Comparison of ENCODE assay signal across 9 cellular contexts in the genomic region with DNA sequence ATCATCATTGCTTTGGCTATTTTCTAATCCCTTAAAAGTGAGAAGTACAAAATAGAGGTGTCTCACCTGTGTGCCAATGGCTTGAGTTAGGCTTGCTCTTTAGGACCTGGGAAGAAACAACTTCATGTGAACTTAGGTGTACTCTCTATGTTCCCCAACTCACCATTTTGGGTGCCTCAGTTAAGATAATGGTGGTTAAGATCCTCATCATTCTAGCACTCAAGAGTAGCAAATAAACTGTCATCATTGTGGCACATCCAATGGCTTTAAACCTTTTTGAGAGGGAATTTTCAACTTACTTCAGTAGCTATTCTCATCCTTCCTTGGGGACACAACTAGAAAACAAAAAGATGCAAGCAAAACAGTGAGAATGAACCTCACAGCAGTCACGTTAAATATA. TPM values are rescaled to one million over a fixed set of nuclear protein-coding genes. Genes with fewer than 3 reads are reported as not detected.
DNase-seq lines count a peak whose midpoint lies in the region; ATAC-seq and TF ChIP-seq lines count a peak whose summit lies in the region.
"Had no signal": no experiment of that assay in that cellular context is flagged by ENCODE, and none has a peak within 500 bp of the region (broad histone marks: within the 10 kb centered on the region; RNA-seq: fewer than 3 reads in every experiment).

No MANE protein-coding gene starts in this region.

- peak overlapping the region; percentile 99 for H3K27ac Mint-ChIP-seq in stimulated activated effector memory CD8-positive, alpha-beta T cell treated with anti-CD3 and anti-CD28 coated beads, Interleukin-12 subunit alpha, Interleukin-12 subunit beta, amount 100 ng/mL, for 72 hours

- peaks cover 49% of the 10 kb centered on the region for H4K20me1 ChIP-seq in SK-N-SH (ENCODE audit: insufficient read depth)

- H3K4me2 ChIP-seq in SK-N-SH: peak overlapping the region; percentile 78

- TF ChIP-seq EP300 in SK-N-SH (IDR thresholded peaks at IDR 0.05; ENCODE audit: borderline replicate concordance in 1 of 2, low read depth in 1 of 2, low read length in 1 of 2): no peak

- intact Hi-C loops in right cardiac atrium (cut with DNase I): no loop called here

- H3K27me3 ChIP-seq in SK-N-SH (ENCODE audit: insufficient read depth) (no peaks in the 10 kb centered on the region), WERI-Rb-1 (ENCODE audit: insufficient read depth, low read depth, severe bottlenecking) (no peaks in the 10 kb centered on the region), right cardiac atrium (ENCODE audit: control insufficient read depth, insufficient read depth) (no peaks in the 10 kb centered on the region)

- peaks cover 86% of the 10 kb centered on the region for H3K36me3 Mint-ChIP-seq in stimulated activated effector memory CD8-positive, alpha-beta T cell treated with anti-CD3 and anti-CD28 coated beads, Interleukin-12 subunit alpha, Interleukin-12 subunit beta, amount 100 ng/mL, for 72 hours

- peak overlapping the region; percentile 79 for H3K9ac ChIP-seq in SK-N-SH

- WGBS in SK-N-SH (ENCODE audit: low lambda C conversion rate): 0% methylated on average over 1 of the region's 1 CpG
- WGBS in right cardiac atrium: 37% methylated on average over 1 of the region's 1 CpG

- no peak for TF ChIP-seq CTCF in SK-N-SH (IDR thresholded peaks at IDR 0.05)
- no peak for TF ChIP-seq CTCF in WERI-Rb-1 (IDR thresholded peaks at IDR 0.05; ENCODE audit: low read depth, low read length)

- no peak for TF ChIP-seq RAD21 in SK-N-SH (IDR thresholded peaks at IDR 0.05; ENCODE audit: low read length)

- H3F3A ChIP-seq in SK-N-SH (replicated peaks; ENCODE audit: insufficient read depth): peaks cover 74% of the 10 kb centered on the region

- peaks cover 72% of the 10 kb centered on the region for H3K4me1 Mint-ChIP-seq in stimulated activated effector memory CD8-positive, alpha-beta T cell treated with anti-CD3 and anti-CD28 coated beads, Interleukin-12 subunit alpha, Interleukin-12 subunit beta, amount 100 ng/mL, for 72 hours

- DNase-seq in SK-N-SH (no peak), WERI-Rb-1 (no peak), right cardiac atrium (no peak), NCI-H2107 (lab: John Stamatoyannopoulos, UW) (no peak), DMS79 (lab: John Stamatoyannopoulos, UW) (no peak)
- DNase-seq in stimulated activated effector memory CD8-positive, alpha-beta T cell treated with anti-CD3 and anti-CD28 coated beads, Interleukin-12 subunit alpha, Interleukin-12 subunit beta, amount 100 ng/mL, for 72 hours (ENCODE audit: low spot score in 2 of 2): no peak

- peaks cover 35% of the 10 kb centered on the region for H3K79me2 ChIP-seq in SK-N-SH (ENCODE audit: insufficient read depth)

- H3K4me3 ChIP-seq in SK-N-SH (ENCODE audit: low read depth in 2 of 2, low read length in 1 of 2) (peak overlapping the region; percentile 82 to 90), WERI-Rb-1 (ENCODE audit: low read depth, low read length) (peak overlapping the region; percentile 96), right cardiac atrium (ENCODE audit: low read length) (peak overlapping the region; percentile 69)

- no peaks in the 10 kb centered on the region for H3K9me2 ChIP-seq in SK-N-SH

- ATAC-seq in SK-N-SH treated with all-trans-retinoic acid at 6 μM for 48 hours (no peak), right cardiac atrium (no peak), GM19328 (IDR thresholded peaks at IDR 0.05; ENCODE audit: unreplicated experiment) (no peak)
- ATAC-seq in stimulated activated effector memory CD8-positive, alpha-beta T cell treated with anti-CD3 and anti-CD28 coated beads, Interleukin-12 subunit alpha, Interleukin-12 subunit beta, amount 100 ng/mL, for 72 hours: no peak

- H3K4me1 ChIP-seq in SK-N-SH (ENCODE audit: control insufficient read depth in 1 of 2, insufficient read depth in 2 of 2, low read depth in 1 of 2, low read length in 1 of 2) (peaks cover 11 to 38% of the 10 kb centered on the region in 2 experiments; a peak in 3 of 4 replicates), right cardiac atrium (ENCODE audit: control insufficient read depth, insufficient read depth, low read length) (peaks cover 7% of the 10 kb centered on the region)

- POLR2A ChIA-PET in SK-N-SH (lab: Yijun Ruan, JAX): interaction anchor here (1.6 kb wide), 1 partner anchor 156 kb away, joined by 6 read pairs; the partner anchor contains the start of gene RC3H1

- CTCF ChIA-PET in SK-N-SH (lab: Yijun Ruan, JAX): interaction anchor here (1.2 kb wide), 1 partner anchor 71 kb away, joined by 3 read pairs; no protein-coding TSS in a partner anchor

- no peak overlapping the region; the same call in 1 of the 2 replicates for H2AFZ ChIP-seq in SK-N-SH (ENCODE audit: low read depth)

- H3K27ac ChIP-seq in SK-N-SH (ENCODE audit: low read depth in 2 of 2, low read length in 1 of 2): peak overlapping the region; percentile 74 to 94
- H3K27ac ChIP-seq in WERI-Rb-1: peak overlapping the region; percentile 83
- no peak overlapping the region for H3K27ac ChIP-seq in right cardiac atrium (ENCODE audit: low read length)

- peak overlapping the region; percentile 94 for H3K4me3 Mint-ChIP-seq in stimulated activated effector memory CD8-positive, alpha-beta T cell treated with anti-CD3 and anti-CD28 coated beads, Interleukin-12 subunit alpha, Interleukin-12 subunit beta, amount 100 ng/mL, for 72 hours

- H3K9me3 ChIP-seq in SK-N-SH: no peaks in the 10 kb centered on the region
- no peaks in the 10 kb centered on the region for H3K9me3 ChIP-seq in WERI-Rb-1 (ENCODE audit: severe bottlenecking)
- no peaks in the 10 kb centered on the region for H3K9me3 ChIP-seq in right cardiac atrium (ENCODE audit: control insufficient read depth, low read length)

- H3K36me3 ChIP-seq in SK-N-SH (replicated peaks in 1 of 2; ENCODE audit: control insufficient read depth in 1 of 2, insufficient read depth in 2 of 2, low read length in 1 of 2): peaks cover 59 to 62% of the 10 kb centered on the region in 2 experiments
- peaks cover 69% of the 10 kb centered on the region for H3K36me3 ChIP-seq in WERI-Rb-1

- H3K9me3 Mint-ChIP-seq in stimulated activated effector memory CD8-positive, alpha-beta T cell treated with anti-CD3 and anti-CD28 coated beads, Interleukin-12 subunit alpha, Interleukin-12 subunit beta, amount 100 ng/mL, for 72 hours: no peaks in the 10 kb centered on the region

TF ChIP-seq in SK-N-SH, 30 proteins besides CTCF, POLR2A, EP300 and RAD21 (continues in another document):
- TF ChIP-seq SMC3 (IDR thresholded peaks at IDR 0.05; ENCODE audit: low read depth, low read length) (no peak), FOSL2 (IDR thresholded peaks at IDR 0.05; ENCODE audit: borderline replicate concordance, low read depth) (no peak), ELF1 (IDR thresholded peaks at IDR 0.05) (no peak), YY1 (IDR thresholded peaks at IDR 0.05; ENCODE audit: low read depth) (no peak), GATA2 (CRISPR knock-in tag; IDR thresholded peaks at IDR 0.05) (no peak), RCOR1 (IDR thresholded peaks at IDR 0.05; ENCODE audit: low read length) (no peak), RXRA (IDR thresholded peaks at IDR 0.05; ENCODE audit: borderline replicate concordance, low read depth) (no peak), NFIC (IDR thresholded peaks at IDR 0.05; ENCODE audit: borderline replicate concordance) (no peak)

TF ChIP-seq in SK-N-SH treated with all-trans-retinoic acid at 6 μM for 48 hours, 23 proteins besides CTCF, POLR2A, EP300 and RAD21 (continues in another document):
- TF ChIP-seq ISL1 (CRISPR knock-in tag; IDR thresholded peaks at IDR 0.05) (no peak), ZNF565 (CRISPR knock-in tag; conservative IDR thresholded peaks at IDR 0.05; ENCODE audit: low read depth) (no peak), ARNTL (CRISPR knock-in tag; IDR thresholded peaks at IDR 0.05; ENCODE audit: borderline replicate concordance, low read depth) (no peak), ESRRG (CRISPR knock-in tag; IDR thresholded peaks at IDR 0.05) (no peak), CSDC2 (CRISPR knock-in tag; IDR thresholded peaks at IDR 0.05) (no peak), CSRNP3 (CRISPR knock-in tag; IDR thresholded peaks at IDR 0.05) (no peak), ZFP30 (CRISPR knock-in tag; IDR thresholded peaks at IDR 0.05) (no peak), ZNF8 (CRISPR knock-in tag; IDR thresholded peaks at IDR 0.05) (no peak), RARB (CRISPR knock-in tag; IDR thresholded peaks at IDR 0.05) (no peak), PPARA (CRISPR knock-in tag; IDR thresholded peaks at IDR 0.05; ENCODE audit: borderline replicate concordance) (no peak)

RNA-seq across cellular contexts. Expression of gene GAS5, which starts 1.3 kb away (rescaled TPM):
- polyA plus RNA-seq in SK-N-SH (2012; rRNA removed) (961 and 1,422 TPM in 2 replicates), right cardiac atrium (78.6 TPM)
- 1,326 and 1,438 TPM in 2 replicates for polyA plus RNA-seq in SK-N-SH (2012; cell fraction: cytosol; rRNA removed)
- polyA plus RNA-seq in SK-N-SH (2012; cell fraction: nucleus; rRNA removed): 871 and 1,534 TPM in 2 replicates
- 10 to 100 TPM; 69.3 to 92.6 (median 82.5) TPM for total RNA-seq in right cardiac atrium

RNA-seq across cellular contexts. Expression of gene ZBTB37, which starts 1.7 kb away (rescaled TPM):
- polyA plus RNA-seq in SK-N-SH (2012; rRNA removed) (0.89 and 1.2 TPM in 2 replicates), right cardiac atrium (2.6 TPM)
- polyA plus RNA-seq in SK-N-SH (2012; cell fraction: cytosol; rRNA removed): 0.73 and 0.75 TPM in 2 replicates
- 1.6 and 3.4 TPM in 2 replicates for polyA plus RNA-seq in SK-N-SH (2012; cell fraction: nucleus; rRNA removed)
- total RNA-seq in right cardiac atrium: 10 to 100 TPM in 1 of 4 donors, 1 to 10 TPM in 3; 8.9 to 12.3 (median 9.3) TPM

RNA-seq across cellular contexts. Expression of gene CENPL, which starts 41.8 kb away (rescaled TPM):
- polyA plus RNA-seq in SK-N-SH (2012; rRNA removed): 4.0 and 6.9 TPM in 2 replicates
- 5.7 and 6.5 TPM in 2 replicates for polyA plus RNA-seq in SK-N-SH (2012; cell fraction: cytosol; rRNA removed)
- 2.0 and 4.4 TPM in 2 replicates for polyA plus RNA-seq in SK-N-SH (2012; cell fraction: nucleus; rRNA removed)
- total RNA-seq in right cardiac atrium: 1 to 10 TPM; 3.0 to 4.3 (median 3.9) TPM
- 2.9 TPM for polyA plus RNA-seq in right cardiac atrium

RNA-seq across cellular contexts. Expression of gene DARS2, which starts 42.0 kb away (rescaled TPM):
- polyA plus RNA-seq in SK-N-SH (2012; rRNA removed) (17.1 and 22.1 TPM in 2 replicates), right cardiac atrium (8.3 TPM)
- 20.1 and 22.9 TPM in 2 replicates for polyA plus RNA-seq in SK-N-SH (2012; cell fraction: cytosol; rRNA removed)
- 15.1 and 21.4 TPM in 2 replicates for polyA plus RNA-seq in SK-N-SH (2012; cell fraction: nucleus; rRNA removed)
- total RNA-seq in right cardiac atrium: 10 to 100 TPM; 11.7 to 13.6 (median 13.1) TPM

RNA-seq across cellular contexts. Expression of gene SERPINC1, which starts 50.7 kb away (rescaled TPM):
- polyA plus RNA-seq in SK-N-SH (2012; rRNA removed) (0.05 and 0.08 TPM in 2 replicates), right cardiac atrium (0.18 TPM)
- polyA plus RNA-seq in SK-N-SH (2012; cell fraction: cytosol; rRNA removed): 0.03 and 0.04 TPM in 2 replicates
- polyA plus RNA-seq in SK-N-SH (2012; cell fraction: nucleus; rRNA removed): 0.18 and 0.27 TPM in 2 replicates
- under 1 TPM in 2 of 4 donors, not detected in 2; 0.18 to 0.45 TPM for total RNA-seq in right cardiac atrium
- total RNA-seq: myocyte had no signal

Comparison
In these comparisons a context has a peak if more than half of its experiments do, and no peak if none do; other contexts are left out.
1. RNA of gene GAS5, which starts 1.3 kb away (polyA plus RNA-seq): 871 to 1,534 TPM in SK-N-SH; 78.6 TPM in right cardiac atrium (single experiment); every median in the first group is over 10 times any median in the second.
2. Peak in every context shown above with its lines, with median percentiles within 50 percentile points of each other: H3K4me3 ChIP-seq.